Comparison of ENCODE assay signal across 18 cellular contexts in the genomic region with DNA sequence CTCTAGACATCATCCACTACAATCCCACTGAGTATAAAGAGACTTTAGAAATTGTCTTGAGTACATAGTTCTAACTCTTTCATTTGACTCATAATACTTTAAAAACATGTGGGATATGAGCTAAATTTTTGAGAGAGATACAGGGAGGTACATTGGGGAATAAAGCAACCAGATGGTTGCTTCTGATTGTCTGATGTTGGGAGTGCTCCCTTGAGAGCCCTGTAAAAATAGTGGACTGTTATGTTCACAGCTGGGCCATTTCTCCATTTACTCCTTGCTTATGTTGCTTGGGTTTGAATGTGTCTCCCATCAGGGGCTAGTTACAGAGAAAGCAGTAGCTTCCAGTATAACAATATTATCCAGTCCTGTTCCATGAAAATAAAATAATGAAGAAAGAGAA.
DNase-seq lines count a peak whose midpoint lies in the region; ATAC-seq and TF ChIP-seq lines count a peak whose summit lies in the region.
"Had no signal": no experiment of that assay in that cellular context is flagged by ENCODE, and none has a peak within 500 bp of the region (broad histone marks: within the 10 kb centered on the region; RNA-seq: fewer than 3 reads in every experiment).

No MANE protein-coding gene starts in this region.

- H3K36me3 ChIP-seq in IMR-90 (ENCODE audit: control insufficient read depth, insufficient read depth, low read length) (peaks cover 20% of the 10 kb centered on the region), colonic mucosa (no peaks in the 10 kb centered on the region)

- H3K56ac ChIP-seq in IMR-90 (ENCODE audit: extremely low read depth, insufficient read depth, low read length): no peak overlapping the region

- TF ChIP-seq CTCF in IMR-90 (conservative IDR thresholded peaks at IDR 0.05; ENCODE audit: low read depth, low read length): no peak
- TF ChIP-seq CTCF in colonic mucosa (IDR thresholded peaks at IDR 0.05): no peak

- H3K9me3 ChIP-seq in IMR-90 (ENCODE audit: control insufficient read depth, insufficient read depth, low read length): no peaks in the 10 kb centered on the region
- no peaks in the 10 kb centered on the region for H3K9me3 ChIP-seq in colonic mucosa

- TF ChIP-seq POLR2A in IMR-90 (IDR thresholded peaks at IDR 0.05; ENCODE audit: low read depth, low read length): no peak

- no peaks in the 10 kb centered on the region for H3K4me1 Mint-ChIP-seq in stimulated activated memory B cell treated with anti-CD40 and anti-IgM and Interleukin-4, amounts not matched to agents 10 μg/mL and 1 μg/mL and 100 μg/mL, for 72 hours
- H3K4me1 Mint-ChIP-seq: CD4-positive, CD25-positive, alpha-beta regulatory T cell; CD8-positive, alpha-beta memory T cell; GM23338 had no signal

- CTCF ChIA-PET in IMR-90 (lab: Yijun Ruan, JAX): interaction anchor here (0.7 kb wide), 1 partner anchor 679 kb away, joined by 3 read pairs; no protein-coding TSS in a partner anchor
- CTCF ChIA-PET in HEK293T (lab: Yijun Ruan, JAX): no interaction called here

- no peak overlapping the region for H2BK120ac ChIP-seq in IMR-90 (ENCODE audit: low read depth, low read length)

- POLR2A ChIA-PET in IMR-90 (lab: Charles Lee; ENCODE audit: unreplicated experiment) (no interaction called here), HEK293T (lab: Yijun Ruan, JAX) (no interaction called here)

- peaks cover 10 to 15% of the 10 kb centered on the region in 2 experiments for H3K79me1 ChIP-seq in IMR-90 (ENCODE audit: low read depth in 1 of 2, low read length in 2 of 2)

- no peak overlapping the region for H4K5ac ChIP-seq in IMR-90 (ENCODE audit: low read depth, low read length)

- peak overlapping the region; percentile 6 for H2BK5ac ChIP-seq in IMR-90 (ENCODE audit: low read depth, low read length, poor library complexity, severe bottlenecking)

- dilution Hi-C loops in IMR-90 (cut with HindIII; ENCODE audit: low sequenced_read_pairs, unreplicated experiment): no loop called here

- H2BK15ac ChIP-seq in IMR-90 (ENCODE audit: low read depth, low read length): no peak overlapping the region

- H3K4me3 ChIP-seq in IMR-90 (ENCODE audit: insufficient read depth, low read depth, low read length) (no peak overlapping the region), colonic mucosa (no peak overlapping the region)
- H3K4me3 ChIP-seq: GM23338 had no signal

- H3K9ac ChIP-seq in IMR-90 (ENCODE audit: low read depth, low read length): no peak overlapping the region
- no peak overlapping the region for H3K9ac ChIP-seq in colonic mucosa (ENCODE audit: low read depth in 2 of 2, low read length in 2 of 2)

- no peak overlapping the region for H3K14ac ChIP-seq in IMR-90 (replicated peaks; ENCODE audit: low read depth, low read length)

- no peaks in the 10 kb centered on the region for H4K20me1 ChIP-seq in IMR-90 (ENCODE audit: insufficient read depth, low read length)

- H2AK5ac ChIP-seq in IMR-90 (ENCODE audit: low read depth, low read length): no peak overlapping the region

- BruUV-seq in IMR-90 (replicated peaks; lab: Mats Ljungman, UMichigan): no TSS peak

- DNase-seq in NCI-H524 (lab: John Stamatoyannopoulos, UW) (peak; percentile 3 to 47), NCI-H524 treated with DMSO at 0.1 percent for 48 hours (lab: John Stamatoyannopoulos, UW) (no peak), IMR-90 (no peak), NCI-H69 (lab: John Stamatoyannopoulos, UW) (peak; percentile 46), colonic mucosa (no peak), HEK293T (ENCODE audit: extremely low spot score) (no peak)
- DNase-seq in activated CD4-positive, alpha-beta T cell treated with anti-CD3 and anti-CD28 coated beads for 48 hours: no peak
- DNase-seq: 8988T; C1 segment of cervical spinal cord; CD4-positive, CD25-positive, alpha-beta regulatory T cell; CD8-positive, alpha-beta memory T cell; COR-L47; DMS153; DMS79; GDM1; HCEC 1CT had no signal

- peaks cover 3% of the 10 kb centered on the region for H3K4me1 ChIP-seq in IMR-90 (ENCODE audit: control insufficient read depth, insufficient read depth, low read length)
- H3K4me1 ChIP-seq in colonic mucosa: no peaks in the 10 kb centered on the region

- no peak overlapping the region for H3K4ac ChIP-seq in IMR-90 (ENCODE audit: low read depth, low read length)

- peaks cover 5% of the 10 kb centered on the region for H3K9me1 ChIP-seq in IMR-90 (ENCODE audit: insufficient read depth, low read length)

- no peak overlapping the region for H2AK9ac ChIP-seq in IMR-90 (replicated peaks; ENCODE audit: low read depth, low read length, poor library complexity)

- H3K27me3 ChIP-seq in IMR-90 (ENCODE audit: control insufficient read depth, insufficient read depth, low read length) (no peaks in the 10 kb centered on the region), colonic mucosa (no peaks in the 10 kb centered on the region)

- no peak overlapping the region for H4K8ac ChIP-seq in IMR-90 (ENCODE audit: low read depth in 2 of 2, low read length in 2 of 2)

- no peak overlapping the region for H2AFZ ChIP-seq in IMR-90 (replicated peaks; ENCODE audit: low read length, poor library complexity)
- H2AFZ ChIP-seq: GM23338 had no signal

- H3K27ac Mint-ChIP-seq in stimulated activated memory B cell treated with anti-CD40 and anti-IgM and Interleukin-4, amounts not matched to agents 10 μg/mL and 1 μg/mL and 100 μg/mL, for 72 hours: no peak overlapping the region
- H3K27ac Mint-ChIP-seq: CD4-positive, CD25-positive, alpha-beta regulatory T cell; CD8-positive, alpha-beta memory T cell; GM23338 had no signal

- no peak for ATAC-seq in IMR-90 (ENCODE audit: low read depth)
- no peak for ATAC-seq in stimulated activated memory B cell treated with anti-CD40 and anti-IgM and Interleukin-4, amounts not matched to agents 10 μg/mL and 1 μg/mL and 100 μg/mL, for 72 hours
- ATAC-seq: GM23338 had no signal

- no peak overlapping the region for H4K91ac ChIP-seq in IMR-90 (ENCODE audit: insufficient read depth, low read depth, low read length)

- no peak overlapping the region for H3K4me3 Mint-ChIP-seq in stimulated activated memory B cell treated with anti-CD40 and anti-IgM and Interleukin-4, amounts not matched to agents 10 μg/mL and 1 μg/mL and 100 μg/mL, for 72 hours
- H3K4me3 Mint-ChIP-seq: CD4-positive, CD25-positive, alpha-beta regulatory T cell; CD8-positive, alpha-beta memory T cell; GM23338 had no signal

- H3K4me2 ChIP-seq in IMR-90 (ENCODE audit: low read depth, low read length): no peak overlapping the region
- H3K4me2 ChIP-seq: GM23338 had no signal

- H3K27ac ChIP-seq in IMR-90 (ENCODE audit: insufficient read depth, low read length) (no peak overlapping the region), colonic mucosa (no peak overlapping the region)

- H2BK20ac ChIP-seq in IMR-90 (ENCODE audit: low read depth, low read length): no peak overlapping the region

- peaks cover 78% of the 10 kb centered on the region for H3K36me3 Mint-ChIP-seq in stimulated activated memory B cell treated with anti-CD40 and anti-IgM and Interleukin-4, amounts not matched to agents 10 μg/mL and 1 μg/mL and 100 μg/mL, for 72 hours

- H3K27me3 Mint-ChIP-seq in stimulated activated memory B cell treated with anti-CD40 and anti-IgM and Interleukin-4, amounts not matched to agents 10 μg/mL and 1 μg/mL and 100 μg/mL, for 72 hours: no peaks in the 10 kb centered on the region
- H3K27me3 Mint-ChIP-seq: CD4-positive, CD25-positive, alpha-beta regulatory T cell; CD8-positive, alpha-beta memory T cell had no signal

- no peak overlapping the region for H3K18ac ChIP-seq in IMR-90 (ENCODE audit: low read depth, low read length)

- no peaks in the 10 kb centered on the region for H3K9me3 Mint-ChIP-seq in stimulated activated memory B cell treated with anti-CD40 and anti-IgM and Interleukin-4, amounts not matched to agents 10 μg/mL and 1 μg/mL and 100 μg/mL, for 72 hours
- H3K9me3 Mint-ChIP-seq: CD4-positive, CD25-positive, alpha-beta regulatory T cell; CD8-positive, alpha-beta memory T cell; GM23338 had no signal

- intact Hi-C loops in IMR-90 (cut with micrococcal nuclease) (no loop called here), colonic mucosa (cut with DNase I) (no loop called here)

- in situ Hi-C loops in IMR-90 (cut with MboI; ENCODE audit: low sequenced_read_pairs): loop anchor here (25.0 kb wide), 1 partner anchor 930 kb away; no protein-coding TSS in a partner anchor

- no peak overlapping the region for H3K23ac ChIP-seq in IMR-90 (ENCODE audit: low read depth, low read length)

- no peak for TF ChIP-seq RAD21 in IMR-90 (IDR thresholded peaks at IDR 0.05; ENCODE audit: low read length)

TF ChIP-seq in IMR-90, 13 proteins besides CTCF, POLR2A, EP300 and RAD21:
- TF ChIP-seq NFE2L2 (IDR thresholded peaks at IDR 0.05; ENCODE audit: low read depth, low read length) (no peak), MAFK (IDR thresholded peaks at IDR 0.05; ENCODE audit: low read depth, low read length) (no peak), CEBPB (IDR thresholded peaks at IDR 0.05; ENCODE audit: low read depth, low read length) (no peak), FOS (IDR thresholded peaks at IDR 0.05; ENCODE audit: low read depth, low read length) (no peak), BHLHE40 (IDR thresholded peaks at IDR 0.05; ENCODE audit: low read depth, low read length) (no peak), SMC3 (IDR thresholded peaks at IDR 0.05; ENCODE audit: low read depth, low read length) (no peak), RFX5 (IDR thresholded peaks at IDR 0.05; ENCODE audit: low read depth, low read length) (no peak)

TF ChIP-seq in HEK293T, 16 proteins besides CTCF, POLR2A, EP300 and RAD21:
- TF ChIP-seq FOXK2 (IDR thresholded peaks at IDR 0.05): no peak
- TF ChIP-seq HDGF (IDR thresholded peaks at IDR 0.05; ENCODE audit: borderline replicate concordance): no peak
- no peak for TF ChIP-seq SP1 (IDR thresholded peaks at IDR 0.05)
- TF ChIP-seq NFRKB (IDR thresholded peaks at IDR 0.05): no peak
- TF ChIP-seq L3MBTL2 (conservative IDR thresholded peaks at IDR 0.05): no peak
- TF ChIP-seq TARDBP (IDR thresholded peaks at IDR 0.05): no peak
TF ChIP-seq in HEK293T: peak in this region for 0.

Comparison
In these comparisons a context has a peak if more than half of its experiments do, and no peak if none do; other contexts are left out.
1. DNase-seq: peak in NCI-H524 (2 of 2) and NCI-H69 (single experiment); none in NCI-H524 treated with DMSO at 0.1 percent for 48 hours (single experiment), IMR-90 (single experiment), activated CD4-positive, alpha-beta T cell treated with anti-CD3 and anti-CD28 coated beads for 48 hours (single experiment), colonic mucosa (single experiment) and HEK293T (single experiment).